ENCODE assay signal across 18 cellular contexts in genomic region chr11:106086850-106087249, GRCh38. TPM values are rescaled to one million over a fixed set of nuclear protein-coding genes. Genes with fewer than 3 reads are reported as not detected.
A peak's percentile ranks its signal among the peaks of the same experiment; 100 is the strongest.
DNase-seq lines count a peak whose midpoint lies in the region; FAIRE-seq and TF ChIP-seq lines count a peak whose summit lies in the region.
"Had no signal": no experiment of that assay in that cellular context is flagged by ENCODE, and none has a peak within 500 bp of the region (broad histone marks: within the 10 kb centered on the region; RNA-seq: fewer than 3 reads in every experiment).

No MANE protein-coding gene starts in this region.

- no peak for DNase-seq in Calu3
- peak; percentile 25 for DNase-seq in endothelial cell of umbilical vein (ENCODE audit: low read depth, low spot score)
- no peak for DNase-seq in progenitor cell of endocrine pancreas (ENCODE audit: low spot score, unreplicated experiment)
- no peak for DNase-seq in colonic mucosa
- no peak for DNase-seq in GM20000 (ENCODE audit: low spot score)
- DNase-seq in activated naive CD8-positive, alpha-beta T cell treated with anti-CD3 and anti-CD28 coated beads for 36 hours = no peak
- no peak for DNase-seq in NCI-H1092 treated with DMSO at 0.1 percent for 48 hours (lab: John Stamatoyannopoulos, UW)
- DNase-seq: activated CD8-positive, alpha-beta memory T cell treated with anti-CD3 and anti-CD28 coated beads, Interleukin-2, amount 50 U/mL, for 4 hours; amygdala; H9; NCI-H1105 treated with DMSO at 0.1 percent for 48 hours; NCI-H510A treated with DMSO at 0.1 percent for 48 hours; retina; stimulated activated CD4-positive, alpha-beta T cell treated with anti-CD3 and anti-CD28 coated beads, Interleukin-4, amount 100 ng/mL, for 24 hours; stimulated activated naive CD4-positive, alpha-beta T cell treated with Interleukin-2 at 50 U/mL for 16 hours had no signal

- BruUV-seq in Calu3 (replicated peaks; lab: Mats Ljungman, UMichigan) (no TSS peak), endothelial cell of umbilical vein (replicated peaks; lab: Mats Ljungman, UMichigan) (no TSS peak)

- H3K36me3 ChIP-seq in SU-DHL-6 (ENCODE audit: low read length) (peaks cover 32% of the 10 kb centered on the region), endothelial cell of umbilical vein (ENCODE audit: control insufficient read depth in 2 of 2, extremely low read depth in 1 of 2, insufficient read depth in 2 of 2, low read length in 2 of 2) (peaks cover 8 to 12% of the 10 kb centered on the region in 2 experiments), colonic mucosa (no peaks in the 10 kb centered on the region)

- H3K4me3 ChIP-seq in SU-DHL-6 (ENCODE audit: insufficient read depth, low read length, poor library complexity, severe bottlenecking) (no peak overlapping the region), endothelial cell of umbilical vein (replicated peaks in 1 of 3; ENCODE audit: insufficient read depth in 1 of 3, low read depth in 1 of 3, low read length in 3 of 3) (no peak overlapping the region), colonic mucosa (no peak overlapping the region)

- H3K4me1 Mint-ChIP-seq in Calu3 (ENCODE audit: low read depth, unreplicated experiment) (peaks cover 14% of the 10 kb centered on the region), progenitor cell of endocrine pancreas (ENCODE audit: low read depth) (peaks cover 33% of the 10 kb centered on the region)
- peaks cover 51% of the 10 kb centered on the region for H3K4me1 Mint-ChIP-seq in activated naive CD8-positive, alpha-beta T cell treated with anti-CD3 and anti-CD28 coated beads for 36 hours

- TF ChIP-seq CTCF in Calu3 (IDR thresholded peaks at IDR 0.05; ENCODE audit: unreplicated experiment) (no peak), SU-DHL-6 (IDR thresholded peaks at IDR 0.05; ENCODE audit: insufficient read depth, low read length, poor library complexity, severe bottlenecking) (no peak), endothelial cell of umbilical vein (IDR thresholded peaks at IDR 0.05; ENCODE audit: extremely low read depth in 1 of 2, insufficient read depth in 1 of 2, low read depth in 1 of 2, low read length in 2 of 2) (no peak), progenitor cell of endocrine pancreas (IDR thresholded peaks at IDR 0.05; ENCODE audit: unreplicated experiment) (no peak), colonic mucosa (IDR thresholded peaks at IDR 0.05) (no peak), GM20000 (IDR thresholded peaks at IDR 0.05; ENCODE audit: extremely low read depth, missing control alignments) (no peak)

- H3K9me3 Mint-ChIP-seq in Calu3 (ENCODE audit: low read depth, unreplicated experiment) (no peaks in the 10 kb centered on the region), progenitor cell of endocrine pancreas (ENCODE audit: low read depth) (no peaks in the 10 kb centered on the region)
- no peaks in the 10 kb centered on the region for H3K9me3 Mint-ChIP-seq in activated naive CD8-positive, alpha-beta T cell treated with anti-CD3 and anti-CD28 coated beads for 36 hours
- H3K9me3 Mint-ChIP-seq: H9 had no signal

- H3K9me1 ChIP-seq in endothelial cell of umbilical vein (replicated peaks; ENCODE audit: control insufficient read depth, extremely low read depth, insufficient read depth, low read length) = no peaks in the 10 kb centered on the region

- H3K27ac ChIP-seq in SU-DHL-6 (ENCODE audit: low read depth, low read length) (no peak overlapping the region), endothelial cell of umbilical vein (ENCODE audit: insufficient read depth, low read depth, low read length) (no peak overlapping the region), colonic mucosa (no peak overlapping the region)

- H3K36me3 Mint-ChIP-seq in Calu3 (ENCODE audit: insufficient read depth, unreplicated experiment) (peaks cover 4% of the 10 kb centered on the region), progenitor cell of endocrine pancreas (ENCODE audit: insufficient read depth) (peaks cover 36% of the 10 kb centered on the region)
- peaks cover 22% of the 10 kb centered on the region for H3K36me3 Mint-ChIP-seq in activated naive CD8-positive, alpha-beta T cell treated with anti-CD3 and anti-CD28 coated beads for 36 hours

- H3K9me2 ChIP-seq in SU-DHL-6 (replicated peaks; ENCODE audit: insufficient read depth, low read length) = no peaks in the 10 kb centered on the region

- peak overlapping the region; percentile 11 for H3K4me2 ChIP-seq in SU-DHL-6 (ENCODE audit: low read depth, low read length, poor library complexity, severe bottlenecking)
- H3K4me2 ChIP-seq in endothelial cell of umbilical vein (ENCODE audit: insufficient read depth, low read length) = no peak overlapping the region

- H3K4me1 ChIP-seq in endothelial cell of umbilical vein (ENCODE audit: control insufficient read depth, extremely low read depth, insufficient read depth, low read length) = no peaks in the 10 kb centered on the region
- H3K4me1 ChIP-seq in colonic mucosa = peaks cover 4% of the 10 kb centered on the region

- H3K27me3 Mint-ChIP-seq in Calu3 (ENCODE audit: unreplicated experiment) (no peaks in the 10 kb centered on the region), progenitor cell of endocrine pancreas (no peaks in the 10 kb centered on the region)
- H3K27me3 Mint-ChIP-seq in activated naive CD8-positive, alpha-beta T cell treated with anti-CD3 and anti-CD28 coated beads for 36 hours = no peaks in the 10 kb centered on the region

- TF ChIP-seq POLR2A in endothelial cell of umbilical vein (IDR thresholded peaks at IDR 0.05; ENCODE audit: low read depth, low read length) = no peak

- intact Hi-C loops in Calu3 (cut with micrococcal nuclease; ENCODE audit: unreplicated experiment) = loop anchor here (2.0 to 10.0 kb wide), 2 partner anchors 928 to 950 kb away; partner anchors contain the start of gene GUCY1A2
- intact Hi-C loops in endothelial cell of umbilical vein (cut with micrococcal nuclease) = loop anchor here (1.0 to 10.0 kb wide), 3 partner anchors 10 to 1458 kb away; partner anchors contain the start of genes AASDHPPT, GUCY1A2 and KBTBD3
- intact Hi-C loops in colonic mucosa (cut with DNase I) = no loop called here

- H3K27ac Mint-ChIP-seq in Calu3 (ENCODE audit: unreplicated experiment) = peak overlapping the region; percentile 48
- H3K27ac Mint-ChIP-seq in progenitor cell of endocrine pancreas = peak overlapping the region; percentile 87
- H3K27ac Mint-ChIP-seq in activated naive CD8-positive, alpha-beta T cell treated with anti-CD3 and anti-CD28 coated beads for 36 hours = no peak overlapping the region

- no peak overlapping the region for H3K4me3 Mint-ChIP-seq in Calu3 (ENCODE audit: low read depth, unreplicated experiment)
- no peak overlapping the region for H3K4me3 Mint-ChIP-seq in progenitor cell of endocrine pancreas (ENCODE audit: low read depth)
- no peak overlapping the region for H3K4me3 Mint-ChIP-seq in activated naive CD8-positive, alpha-beta T cell treated with anti-CD3 and anti-CD28 coated beads for 36 hours
- H3K4me3 Mint-ChIP-seq: H9 had no signal

- POLR2A ChIA-PET in endothelial cell of umbilical vein (lab: Charles Lee) = interaction anchor here (1.5 kb wide), 1 partner anchor 74 kb away, joined by 3 read pairs; no protein-coding TSS in a partner anchor

- H3K9ac ChIP-seq in SU-DHL-6 (ENCODE audit: low read length) (no peak overlapping the region), endothelial cell of umbilical vein (replicated peaks; ENCODE audit: extremely low read depth, insufficient read depth, low read length) (no peak overlapping the region), colonic mucosa (ENCODE audit: low read depth in 2 of 2, low read length in 2 of 2) (no peak overlapping the region)

- FAIRE-seq in endothelial cell of umbilical vein (lab: Jason Lieb, UNC) = no peak
- FAIRE-seq: endometrium, HTR-8/SVneo had no signal

- H2AFZ ChIP-seq in SU-DHL-6 (ENCODE audit: low read depth, low read length, severe bottlenecking) (no peak overlapping the region), endothelial cell of umbilical vein (ENCODE audit: low read depth, low read length) (no peak overlapping the region)

- CTCF ChIA-PET in Calu3 (lab: Charles Lee) = no interaction called here
- CTCF ChIA-PET in endothelial cell of umbilical vein (lab: Charles Lee) = interaction anchor here (0.6 to 2.7 kb wide), 18 partner anchors 9 to 1684 kb away, joined by 3 to 30 read pairs (median 4); partner anchors contain the start of genes AASDHPPT and KBTBD3

- H3K79me2 ChIP-seq in SU-DHL-6 (ENCODE audit: insufficient read depth, low read length) (peaks cover 82% of the 10 kb centered on the region), endothelial cell of umbilical vein (ENCODE audit: control insufficient read depth, insufficient read depth, low read length) (peaks cover 59% of the 10 kb centered on the region)

- H3K9me3 ChIP-seq in SU-DHL-6 (ENCODE audit: insufficient read depth, low read length) = no peaks in the 10 kb centered on the region
- H3K9me3 ChIP-seq in endothelial cell of umbilical vein (replicated peaks; ENCODE audit: control insufficient read depth, insufficient read depth, low read length) = no peaks in the 10 kb centered on the region
- no peaks in the 10 kb centered on the region for H3K9me3 ChIP-seq in colonic mucosa

- dilution Hi-C loops in endothelial cell of umbilical vein (cut with MboI; ENCODE audit: extremely low pct_ligation_motif_present, low sequenced_read_pairs) = no loop called here

- H4K20me1 ChIP-seq in SU-DHL-6 (ENCODE audit: low read depth, low read length) (peaks cover 24% of the 10 kb centered on the region), endothelial cell of umbilical vein (replicated peaks; ENCODE audit: control insufficient read depth, extremely low read depth, insufficient read depth, low read length) (peaks cover 3% of the 10 kb centered on the region)

- H3K27me3 ChIP-seq in SU-DHL-6 (ENCODE audit: low read length) (no peaks in the 10 kb centered on the region), endothelial cell of umbilical vein (ENCODE audit: control insufficient read depth in 2 of 2, insufficient read depth in 2 of 2, low read length in 2 of 2) (no peaks in the 10 kb centered on the region), colonic mucosa (no peaks in the 10 kb centered on the region)

- H3F3A ChIP-seq in SU-DHL-6 (ENCODE audit: insufficient read depth) = peaks cover 3% of the 10 kb centered on the region; the same call in 1 of the 2 replicates

RNA-seq across cellular contexts. Expression of gene AASDHPPT, which starts 9.4 kb away (rescaled TPM):
- total RNA-seq in Calu3 (2022) (24.9 and 30.7 TPM in 2 replicates), endothelial cell of umbilical vein (29.8 and 34.2 TPM in 2 replicates), progenitor cell of endocrine pancreas (56.7 and 60.4 TPM in 2 replicates), colonic mucosa (10 to 100 TPM; 17.4 to 17.5 TPM)
- 10.3 and 14.3 TPM in 2 replicates for polyA plus RNA-seq in endothelial cell of umbilical vein
- polyA plus RNA-seq in endothelial cell of umbilical vein (2011; cell fraction: cytosol; rRNA removed) = 19.1 and 20.3 TPM in 2 replicates
- 11.3 and 16.1 TPM in 2 replicates for polyA plus RNA-seq in endothelial cell of umbilical vein (2011; cell fraction: nucleus; rRNA removed)
- 34.1 and 43.5 TPM in 2 replicates for polyA plus RNA-seq in endothelial cell of umbilical vein (2012)
- 25.9 and 28.5 TPM in 2 replicates for polyA minus RNA-seq in endothelial cell of umbilical vein
- polyA minus RNA-seq in endothelial cell of umbilical vein (2011; cell fraction: cytosol; rRNA and poly(A)+ RNA removed) = 25.7 TPM
- polyA minus RNA-seq in endothelial cell of umbilical vein (2011; cell fraction: nucleus; rRNA and poly(A)+ RNA removed) = 23.3 and 29.1 TPM in 2 replicates
- 10 to 100 TPM; 58.5 to 60.4 TPM for total RNA-seq in activated naive CD8-positive, alpha-beta T cell treated with anti-CD3 and anti-CD28 coated beads for 36 hours

RNA-seq across cellular contexts. Expression of gene KBTBD3, which starts 9.7 kb away (rescaled TPM):
- total RNA-seq in Calu3 (2022) = 5.0 and 7.1 TPM in 2 replicates
- total RNA-seq in endothelial cell of umbilical vein = 2.4 and 3.6 TPM in 2 replicates
- polyA plus RNA-seq in endothelial cell of umbilical vein = 0.76 and 0.84 TPM in 2 replicates
- polyA plus RNA-seq in endothelial cell of umbilical vein (2011; cell fraction: cytosol; rRNA removed) = 1.1 and 1.3 TPM in 2 replicates
- polyA plus RNA-seq in endothelial cell of umbilical vein (2011; cell fraction: nucleus; rRNA removed) = 1.6 and 1.8 TPM in 2 replicates
- polyA plus RNA-seq in endothelial cell of umbilical vein (2012) = 3.8 and 4.3 TPM in 2 replicates
- 8.2 and 9.3 TPM in 2 replicates for polyA minus RNA-seq in endothelial cell of umbilical vein
- not detected for polyA minus RNA-seq in endothelial cell of umbilical vein (2011; cell fraction: cytosol; rRNA and poly(A)+ RNA removed)
- polyA minus RNA-seq in endothelial cell of umbilical vein (2011; cell fraction: nucleus; rRNA and poly(A)+ RNA removed) = 3.5 and 5.9 TPM in 2 replicates
- 5.0 and 6.3 TPM in 2 replicates for total RNA-seq in progenitor cell of endocrine pancreas
- total RNA-seq in colonic mucosa = 1 to 10 TPM; 6.6 to 6.7 TPM
- total RNA-seq in activated naive CD8-positive, alpha-beta T cell treated with anti-CD3 and anti-CD28 coated beads for 36 hours = 1 to 10 TPM; 4.8 to 6.4 TPM
